ENCODE assay signal across 20 cellular contexts in genomic region chr18:21933931-21934765, GRCh38.
DNase-seq lines count a peak whose midpoint lies in the region; ATAC-seq, FAIRE-seq and TF ChIP-seq lines count a peak whose summit lies in the region.
"Had no signal": no experiment of that assay in that cellular context is flagged by ENCODE, and none has a peak within 500 bp of the region (broad histone marks: within the 10 kb centered on the region; RNA-seq: fewer than 3 reads in every experiment).

No MANE protein-coding gene starts in this region.

- TF ChIP-seq EP300 in H1 (IDR thresholded peaks at IDR 0.05; ENCODE audit: borderline replicate concordance in 1 of 2, low read depth in 2 of 2, low read length in 2 of 2) = peak in 1 of 2 experiments; percentile 28; a peak in 1 of 3 replicates

- no peak overlapping the region for H3K23ac ChIP-seq in H1 (ENCODE audit: insufficient read length)
- no peak overlapping the region for H3K23ac ChIP-seq in trophoblast cell (ENCODE audit: low read length)

- peak; percentile 86 for FAIRE-seq in H1 (lab: Jason Lieb, UNC)
- FAIRE-seq: G401.6, GM12891, HTR-8/SVneo had no signal

- no peak for ATAC-seq in HG03045 (IDR thresholded peaks at IDR 0.05; ENCODE audit: unreplicated experiment)

- no peaks in the 10 kb centered on the region for H3K4me1 Mint-ChIP-seq in activated CD4-positive, alpha-beta memory T cell treated with anti-CD3 and anti-CD28 coated beads for 36 hours (ENCODE audit: low read depth)
- H3K4me1 Mint-ChIP-seq: CD4-positive, alpha-beta memory T cell had no signal

- H3K79me2 ChIP-seq in H1 (ENCODE audit: control insufficient read depth in 1 of 2, insufficient read depth in 2 of 2, low read length in 2 of 2) (no peaks in the 10 kb centered on the region), trophoblast cell (ENCODE audit: control insufficient read depth, insufficient read depth, low read length, poor library complexity) (no peaks in the 10 kb centered on the region)

- no peak overlapping the region for H4K5ac ChIP-seq in H1 (ENCODE audit: insufficient read length, low read depth, low read length)

- H2BK5ac ChIP-seq in H1 (ENCODE audit: low read depth, low read length) (no peak overlapping the region), trophoblast cell (ENCODE audit: low read depth, low read length, poor library complexity) (no peak overlapping the region)

- H3K79me1 ChIP-seq in H1 (ENCODE audit: low read depth, low read length) (no peaks in the 10 kb centered on the region), trophoblast cell (ENCODE audit: low read length) (no peaks in the 10 kb centered on the region)

- H3K56ac ChIP-seq in H1 (replicated peaks; ENCODE audit: insufficient read length, low read depth, low read length) = no peak overlapping the region

- no peak overlapping the region for H3K4ac ChIP-seq in H1 (replicated peaks; ENCODE audit: insufficient read length, low read depth, low read length)
- H3K4ac ChIP-seq in trophoblast cell (ENCODE audit: low read depth, low read length) = no peak overlapping the region

- H3K27me3 ChIP-seq in HUES48 (ENCODE audit: control insufficient read depth, insufficient read depth, low read length) (peaks cover 79% of the 10 kb centered on the region), H1 (replicated peaks in 1 of 4; ENCODE audit: control insufficient read depth in 3 of 4, extremely low read depth in 1 of 4, insufficient read depth in 3 of 4, low read length in 3 of 4) (peaks cover 8 to 68% (median 42%) of the 10 kb centered on the region in 4 experiments), trophoblast cell (ENCODE audit: insufficient read depth, low read length) (no peaks in the 10 kb centered on the region)
- H3K27me3 ChIP-seq: BE2C had no signal

- no peaks in the 10 kb centered on the region for H3K36me3 Mint-ChIP-seq in activated CD4-positive, alpha-beta memory T cell treated with anti-CD3 and anti-CD28 coated beads for 36 hours
- H3K36me3 Mint-ChIP-seq: CD4-positive, alpha-beta memory T cell had no signal

- H2AK5ac ChIP-seq in H1 (ENCODE audit: low read depth, low read length) (no peak overlapping the region), trophoblast cell (ENCODE audit: low read length) (no peak overlapping the region)

- intact Hi-C loops in activated CD4-positive, alpha-beta memory T cell treated with anti-CD3 and anti-CD28 coated beads for 36 hours (cut with micrococcal nuclease) = no loop called here

- no peaks in the 10 kb centered on the region for H3K23me2 ChIP-seq in H1 (ENCODE audit: low read depth, low read length)

- no peak overlapping the region for H3K4me3 ChIP-seq in HUES48 (ENCODE audit: low read depth, low read length)
- H3K4me3 ChIP-seq in H1 (ENCODE audit: extremely low read depth in 1 of 4, insufficient read depth in 2 of 4, low read depth in 3 of 4, low read length in 4 of 4) = no peak overlapping the region
- peak overlapping the region; percentile 9 for H3K4me3 ChIP-seq in trophoblast cell (ENCODE audit: low read depth, low read length)

- H3K4me1 ChIP-seq in HUES48 (ENCODE audit: control insufficient read depth, insufficient read depth, low read length) (peaks cover 19% of the 10 kb centered on the region), H1 (replicated peaks in 1 of 4; ENCODE audit: control insufficient read depth in 3 of 4, insufficient read depth in 4 of 4, low read length in 3 of 4) (peaks cover 2 to 10% (median 6%) of the 10 kb centered on the region in 4 experiments; a peak in 5 of 7 replicates), trophoblast cell (ENCODE audit: control insufficient read depth in 1 of 2, insufficient read depth in 2 of 2, low read length in 2 of 2) (peaks cover 0 to 2% of the 10 kb centered on the region in 2 experiments)
- H3K4me1 ChIP-seq: BE2C had no signal

- POLR2A ChIA-PET in H1 (lab: Charles Lee; ENCODE audit: partially characterized antibody) = no interaction called here
- POLR2A ChIA-PET in activated CD4-positive, alpha-beta memory T cell treated with anti-CD3 and anti-CD28 coated beads for 36 hours (lab: Charles Lee) = no interaction called here

- H3K14ac ChIP-seq in H1 (ENCODE audit: insufficient read length) (no peak overlapping the region), trophoblast cell (ENCODE audit: low read length) (no peak overlapping the region)

- H3K27ac ChIP-seq in HUES48 (ENCODE audit: low read depth, low read length) (peak overlapping the region; percentile 52), H1 (ENCODE audit: low read depth, low read length) (no peak overlapping the region), trophoblast cell (ENCODE audit: low read depth, low read length) (no peak overlapping the region)

- no peaks in the 10 kb centered on the region for H3K9me3 ChIP-seq in HUES48 (ENCODE audit: control insufficient read depth, insufficient read depth, low read length)
- H3K9me3 ChIP-seq in H1 (ENCODE audit: insufficient read depth in 2 of 2, low read depth in 1 of 2, low read length in 1 of 2) = 0 out of 4 replicates have a peak, but pooled peaks cover 0 to 2% of the 10 kb centered on the region in 2 experiments
- no peaks in the 10 kb centered on the region for H3K9me3 ChIP-seq in trophoblast cell (ENCODE audit: insufficient read depth, low read depth, low read length)
- H3K9me3 ChIP-seq: BE2C had no signal

- no peak overlapping the region for H2BK20ac ChIP-seq in H1 (ENCODE audit: low read length)

- DNase-seq in NCI-H2196 (lab: John Stamatoyannopoulos, UW; ENCODE audit: unreplicated experiment) (peak; percentile 77), H1 (ENCODE audit: low read depth in 1 of 2, low spot score in 2 of 2) (peak in 1 of 2 experiments; percentile 62), trophoblast cell (no peak), NAMALWA (ENCODE audit: low spot score) (no peak)
- no peak for DNase-seq in activated CD4-positive, alpha-beta memory T cell treated with anti-CD3 and anti-CD28 coated beads for 36 hours
- DNase-seq: BE2C; CD4-positive, alpha-beta memory T cell; DMS79; HFFc6; KBM-7; NCI-H1105; NCI-H187 treated with DMSO at 0.1 percent for 48 hours; NCI-H2171 treated with DMSO at 0.1 percent for 48 hours; NCI-H510A treated with DMSO at 0.1 percent for 48 hours; SIG-M5 had no signal

- H3K4me2 ChIP-seq in H1 (ENCODE audit: insufficient read depth in 1 of 2, low read depth in 2 of 2, low read length in 2 of 2) (peak overlapping the region; percentile 5 to 20; a peak in 1 of 4 replicates), trophoblast cell (ENCODE audit: low read length) (no peak overlapping the region)

- H3K4me3 Mint-ChIP-seq in activated CD4-positive, alpha-beta memory T cell treated with anti-CD3 and anti-CD28 coated beads for 36 hours = no peak overlapping the region
- H3K4me3 Mint-ChIP-seq: CD4-positive, alpha-beta memory T cell; HFFc6 had no signal

- H3K18ac ChIP-seq in H1 (ENCODE audit: extremely low read depth, low read length) (no peak overlapping the region; the same call in 1 of the 2 replicates), trophoblast cell (ENCODE audit: low read length) (no peak overlapping the region)

- H2BK12ac ChIP-seq in H1 (ENCODE audit: low read depth, low read length) (no peak overlapping the region), trophoblast cell (ENCODE audit: low read length) (no peak overlapping the region)

- CTCF ChIA-PET in H1 (lab: Charles Lee; ENCODE audit: partially characterized antibody) = interaction anchor here (0.6 to 1.7 kb wide), 8 partner anchors 12 to 436 kb away, joined by 3 to 5 read pairs (median 3); no protein-coding TSS in a partner anchor
- CTCF ChIA-PET in activated CD4-positive, alpha-beta memory T cell treated with anti-CD3 and anti-CD28 coated beads for 36 hours (lab: Charles Lee) = interaction anchor here (1.2 kb wide), 1 partner anchor 22 kb away, joined by 4 read pairs; no protein-coding TSS in a partner anchor

- TF ChIP-seq CTCF in H1 (IDR thresholded peaks at IDR 0.05; ENCODE audit: control extremely low read depth in 1 of 3, insufficient read depth in 1 of 3, low read depth in 1 of 3, low read length in 3 of 3) = peak; percentile 27 to 39 (median 38); a peak in 3 of 4 replicates

- no peaks in the 10 kb centered on the region for H3K9me3 Mint-ChIP-seq in activated CD4-positive, alpha-beta memory T cell treated with anti-CD3 and anti-CD28 coated beads for 36 hours
- H3K9me3 Mint-ChIP-seq: HFFc6 had no signal

- H4K20me1 ChIP-seq in H1 (replicated peaks in 1 of 2; ENCODE audit: control insufficient read depth in 1 of 2, insufficient read depth in 2 of 2, low read length in 2 of 2) = peaks cover 0 to 2% of the 10 kb centered on the region in 2 experiments

- no peak overlapping the region for H2BK15ac ChIP-seq in H1 (ENCODE audit: low read length)

- H2BK120ac ChIP-seq in H1 (replicated peaks; ENCODE audit: low read depth, low read length) (no peak overlapping the region), trophoblast cell (ENCODE audit: insufficient read depth, low read length, poor library complexity) (no peak overlapping the region)

- TF ChIP-seq RAD21 in H1 (IDR thresholded peaks at IDR 0.05 in 1 of 2, conservative IDR thresholded peaks at IDR 0.05 in 1 of 2; ENCODE audit: low read depth in 2 of 2, low read length in 2 of 2) = peak in 1 of 2 experiments; percentile 43; a peak in 3 of 4 replicates

- H2AFZ ChIP-seq in H1 (ENCODE audit: low read length) = no peak overlapping the region
- H2AFZ ChIP-seq in trophoblast cell (ENCODE audit: insufficient read depth, low read length, poor library complexity) = no peak overlapping the region

- no peak for TF ChIP-seq POLR2A in H1 (IDR thresholded peaks at IDR 0.05; ENCODE audit: control extremely low read depth in 1 of 2, low read depth in 2 of 2, low read length in 2 of 2)

- no peak overlapping the region for H3K9ac ChIP-seq in HUES48 (ENCODE audit: low read depth, low read length)
- H3K9ac ChIP-seq in H1 (replicated peaks in 1 of 4; ENCODE audit: extremely low read depth in 1 of 4, low read depth in 3 of 4, low read length in 3 of 4) = no peak overlapping the region
- H3K9ac ChIP-seq in trophoblast cell (ENCODE audit: low read length) = no peak overlapping the region

- H4K91ac ChIP-seq in H1 (replicated peaks; ENCODE audit: insufficient read length, low read length) = no peak overlapping the region
- no peak overlapping the region for H4K91ac ChIP-seq in trophoblast cell (ENCODE audit: low read depth, low read length)

- H3K36me3 ChIP-seq in HUES48 (ENCODE audit: control insufficient read depth, insufficient read depth, low read length) (no peaks in the 10 kb centered on the region), H1 (ENCODE audit: control insufficient read depth in 2 of 4, insufficient read depth in 4 of 4, low read length in 3 of 4) (no peaks in the 10 kb centered on the region), trophoblast cell (ENCODE audit: control insufficient read depth in 1 of 2, insufficient read depth in 2 of 2, low read length in 2 of 2) (no peaks in the 10 kb centered on the region)
- H3K36me3 ChIP-seq: BE2C had no signal

- H4K8ac ChIP-seq in H1 (ENCODE audit: extremely low read depth, insufficient read depth, low read length) = no peak overlapping the region
- no peak overlapping the region for H4K8ac ChIP-seq in trophoblast cell (ENCODE audit: low read depth, low read length)

- no peak overlapping the region for H4K12ac ChIP-seq in trophoblast cell (ENCODE audit: low read depth, low read length)

- no peaks in the 10 kb centered on the region for H3K27me3 Mint-ChIP-seq in activated CD4-positive, alpha-beta memory T cell treated with anti-CD3 and anti-CD28 coated beads for 36 hours

- H3K27ac Mint-ChIP-seq in activated CD4-positive, alpha-beta memory T cell treated with anti-CD3 and anti-CD28 coated beads for 36 hours = no peak overlapping the region
- H3K27ac Mint-ChIP-seq: CD4-positive, alpha-beta memory T cell; HFFc6 had no signal

- WGBS in H1 (ENCODE audit: extremely low coverage in 1 of 2, insufficient coverage in 1 of 2, insufficient read length in 1 of 2, insufficient replicate concordance in 2 of 2, low coverage in 1 of 2, low lambda C conversion rate in 2 of 2, missing lambda C conversion rate in 1 of 2), 2 experiments = 42% methylated on average over 10 of the region's 10 CpGs; no CpG with 5 or more reads in 1 of the 2 experiments
- WGBS in trophoblast cell (ENCODE audit: extremely low coverage, insufficient coverage, insufficient read length) = no CpG with 5 or more reads among the region's 10 CpGs
